ENCODE assay signal across 1 cellular context in genomic region chr22:24146190-24146616, GRCh38.
TF ChIP-seq lines count a peak whose summit lies in the region.

No MANE protein-coding gene starts in this region.

TF ChIP-seq in HepG2, 621 proteins besides CTCF, POLR2A, EP300 and RAD21 (continued from another document and continues in another):
- TF ChIP-seq TP53 (CRISPR knock-in tag; conservative IDR thresholded peaks at IDR 0.05) (no peak), ZFX (CRISPR knock-in tag; IDR thresholded peaks at IDR 0.05; ENCODE audit: low read depth) (peak; percentile 83), ZNF205 (CRISPR knock-in tag; IDR thresholded peaks at IDR 0.05) (peak; percentile 58; the same call in 1 of the 2 replicates), HOMEZ (CRISPR knock-in tag; IDR thresholded peaks at IDR 0.05; ENCODE audit: low read depth) (peak; percentile 38; the same call in 1 of the 2 replicates), SOX13 (IDR thresholded peaks at IDR 0.05) (no peak), SOX13 (CRISPR knock-in tag; conservative IDR thresholded peaks at IDR 0.05 in 1 of 2, IDR thresholded peaks at IDR 0.05 in 1 of 2) (peak in 1 of 2 experiments; percentile 22; a peak in 1 of 4 replicates), TCF7 (IDR thresholded peaks at IDR 0.05; ENCODE audit: low read depth) (peak; percentile 43; the same call in 1 of the 2 replicates), MTA1 (CRISPR knock-in tag; IDR thresholded peaks at IDR 0.05; ENCODE audit: borderline replicate concordance) (peak; percentile 64; the same call in 1 of the 2 replicates), ZBTB26 (CRISPR knock-in tag; IDR thresholded peaks at IDR 0.05; ENCODE audit: borderline replicate concordance) (peak; percentile 35; the same call in 1 of the 2 replicates), ZBTB14 (CRISPR knock-in tag; IDR thresholded peaks at IDR 0.05) (no peak), SNAPC2 (CRISPR knock-in tag; IDR thresholded peaks at IDR 0.05) (no peak), YEATS4 (CRISPR knock-in tag; IDR thresholded peaks at IDR 0.05; ENCODE audit: borderline replicate concordance) (peak; percentile 25; the same call in 1 of the 2 replicates), PAXIP1 (CRISPR knock-in tag; conservative IDR thresholded peaks at IDR 0.05) (peak; percentile 84), MYC (CRISPR knock-in tag; IDR thresholded peaks at IDR 0.05; ENCODE audit: borderline replicate concordance) (peak; percentile 70), MAF1 (CRISPR knock-in tag; IDR thresholded peaks at IDR 0.05; ENCODE audit: borderline replicate concordance) (no peak), SNRNP70 (IDR thresholded peaks at IDR 0.05; ENCODE audit: low read depth, low read length) (no peak), ZNF687 (CRISPR knock-in tag; IDR thresholded peaks at IDR 0.05) (peak; percentile 88), ZNF543 (CRISPR knock-in tag; IDR thresholded peaks at IDR 0.05) (0 out of 2 replicates have a peak, but pooled peaks have one; percentile 61), ZKSCAN8 (CRISPR knock-in tag; IDR thresholded peaks at IDR 0.05; ENCODE audit: borderline replicate concordance) (0 out of 2 replicates have a peak, but pooled peaks have one; percentile 53), IKZF5 (CRISPR knock-in tag; IDR thresholded peaks at IDR 0.05) (peak; percentile 66; the same call in 1 of the 2 replicates), PHF21A (CRISPR knock-in tag; IDR thresholded peaks at IDR 0.05) (peak; percentile 87), RXRB (CRISPR knock-in tag; IDR thresholded peaks at IDR 0.05; ENCODE audit: borderline replicate concordance) (peak; percentile 75), LCORL (IDR thresholded peaks at IDR 0.05) (no peak), LCORL (CRISPR knock-in tag; IDR thresholded peaks at IDR 0.05) (peak; percentile 70; the same call in 1 of the 2 replicates), MAFF (IDR thresholded peaks at IDR 0.05; ENCODE audit: low read depth, low read length) (peak; percentile 48), HDAC1 (CRISPR knock-in tag; IDR thresholded peaks at IDR 0.05) (peak; percentile 71; the same call in 1 of the 2 replicates), PLSCR1 (CRISPR knock-in tag; IDR thresholded peaks at IDR 0.05; ENCODE audit: borderline replicate concordance) (no peak), ZNF770 (CRISPR knock-in tag; IDR thresholded peaks at IDR 0.05) (no peak), DPF2 (CRISPR knock-in tag; IDR thresholded peaks at IDR 0.05; ENCODE audit: borderline replicate concordance, low read depth) (peak; percentile 61; the same call in 1 of the 2 replicates), HNRNPLL (IDR thresholded peaks at IDR 0.05; ENCODE audit: low read depth, low read length, poor library complexity, severe bottlenecking) (no peak), HNF4A (CRISPR knock-in tag; IDR thresholded peaks at IDR 0.05) (peak; percentile 55), ZNF556 (CRISPR knock-in tag; IDR thresholded peaks at IDR 0.05; ENCODE audit: borderline replicate concordance) (peak; percentile 47; the same call in 1 of the 2 replicates), RFXAP (CRISPR knock-in tag; IDR thresholded peaks at IDR 0.05; ENCODE audit: borderline replicate concordance) (no peak), ZNF614 (CRISPR knock-in tag; IDR thresholded peaks at IDR 0.05; ENCODE audit: borderline replicate concordance) (peak; percentile 70; the same call in 1 of the 2 replicates), NR2F1 (CRISPR knock-in tag; IDR thresholded peaks at IDR 0.05) (0 out of 4 replicates have a peak, but pooled peaks of 1 of the 2 experiments have one; percentile 9), MEIS2 (CRISPR knock-in tag; IDR thresholded peaks at IDR 0.05) (no peak)
- TF ChIP-seq, protein P1, sequence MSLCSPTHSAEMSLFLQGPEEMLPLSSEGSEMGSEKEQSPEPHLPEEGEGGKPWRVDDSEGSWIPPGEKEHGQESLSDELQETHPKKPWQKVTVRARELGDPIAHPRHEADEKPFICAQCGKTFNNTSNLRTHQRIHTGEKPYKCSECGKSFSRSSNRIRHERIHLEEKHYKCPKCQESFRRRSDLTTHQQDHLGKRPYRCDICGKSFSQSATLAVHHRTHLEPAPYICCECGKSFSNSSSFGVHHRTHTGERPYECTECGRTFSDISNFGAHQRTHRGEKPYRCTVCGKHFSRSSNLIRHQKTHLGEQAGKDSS (CRISPR knock-in tag; IDR thresholded peaks at IDR 0.05; ENCODE audit: borderline replicate concordance, low read depth), result peak; percentile 80
- TF ChIP-seq, protein P2, sequence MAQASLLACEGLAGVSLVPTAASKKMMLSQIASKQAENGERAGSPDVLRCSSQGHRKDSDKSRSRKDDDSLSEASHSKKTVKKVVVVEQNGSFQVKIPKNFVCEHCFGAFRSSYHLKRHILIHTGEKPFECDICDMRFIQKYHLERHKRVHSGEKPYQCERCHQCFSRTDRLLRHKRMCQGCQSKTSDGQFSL (CRISPR knock-in tag; IDR thresholded peaks at IDR 0.05), result peak; percentile 91
- TF ChIP-seq, protein P3, sequence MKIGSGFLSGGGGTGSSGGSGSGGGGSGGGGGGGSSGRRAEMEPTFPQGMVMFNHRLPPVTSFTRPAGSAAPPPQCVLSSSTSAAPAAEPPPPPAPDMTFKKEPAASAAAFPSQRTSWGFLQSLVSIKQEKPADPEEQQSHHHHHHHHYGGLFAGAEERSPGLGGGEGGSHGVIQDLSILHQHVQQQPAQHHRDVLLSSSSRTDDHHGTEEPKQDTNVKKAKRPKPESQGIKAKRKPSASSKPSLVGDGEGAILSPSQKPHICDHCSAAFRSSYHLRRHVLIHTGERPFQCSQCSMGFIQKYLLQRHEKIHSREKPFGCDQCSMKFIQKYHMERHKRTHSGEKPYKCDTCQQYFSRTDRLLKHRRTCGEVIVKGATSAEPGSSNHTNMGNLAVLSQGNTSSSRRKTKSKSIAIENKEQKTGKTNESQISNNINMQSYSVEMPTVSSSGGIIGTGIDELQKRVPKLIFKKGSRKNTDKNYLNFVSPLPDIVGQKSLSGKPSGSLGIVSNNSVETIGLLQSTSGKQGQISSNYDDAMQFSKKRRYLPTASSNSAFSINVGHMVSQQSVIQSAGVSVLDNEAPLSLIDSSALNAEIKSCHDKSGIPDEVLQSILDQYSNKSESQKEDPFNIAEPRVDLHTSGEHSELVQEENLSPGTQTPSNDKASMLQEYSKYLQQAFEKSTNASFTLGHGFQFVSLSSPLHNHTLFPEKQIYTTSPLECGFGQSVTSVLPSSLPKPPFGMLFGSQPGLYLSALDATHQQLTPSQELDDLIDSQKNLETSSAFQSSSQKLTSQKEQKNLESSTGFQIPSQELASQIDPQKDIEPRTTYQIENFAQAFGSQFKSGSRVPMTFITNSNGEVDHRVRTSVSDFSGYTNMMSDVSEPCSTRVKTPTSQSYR (CRISPR knock-in tag; IDR thresholded peaks at IDR 0.05; ENCODE audit: borderline replicate concordance), result peak; percentile 68; the same call in 1 of the 2 replicates
